10 cellular contexts compared by ENCODE assay signal in the genomic region with DNA sequence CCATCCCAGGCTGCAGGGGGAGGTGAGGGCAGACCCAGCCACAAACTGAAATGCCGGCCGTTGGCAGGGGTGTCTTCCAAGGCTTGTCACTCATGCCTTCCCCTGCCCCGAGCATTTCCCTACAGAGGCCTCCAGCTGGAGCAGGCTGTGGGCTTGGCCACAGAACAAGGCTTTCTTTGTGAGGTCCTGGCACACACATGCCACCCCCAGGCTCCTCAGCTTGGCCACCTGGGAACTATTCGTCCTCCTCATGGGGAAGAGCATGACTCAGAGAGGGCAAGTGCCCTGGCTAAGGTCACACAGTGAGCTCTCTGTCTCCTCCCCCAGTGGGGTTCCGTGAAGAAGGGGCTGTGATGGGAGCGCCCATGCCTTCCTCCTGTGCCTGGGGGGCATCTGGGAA. TPM values are rescaled to one million over a fixed set of nuclear protein-coding genes. Genes with fewer than 3 reads are reported as not detected.
DNase-seq lines count a peak whose midpoint lies in the region; ATAC-seq and TF ChIP-seq lines count a peak whose summit lies in the region.
"Had no signal": no experiment of that assay in that cellular context is flagged by ENCODE, and none has a peak within 500 bp of the region (broad histone marks: within the 10 kb centered on the region; RNA-seq: fewer than 3 reads in every experiment).

No MANE protein-coding gene starts in this region.

- intact Hi-C loops in prostate gland (cut with DNase I), result no loop called here

- no peak for ATAC-seq in GM19452 (IDR thresholded peaks at IDR 0.05; ENCODE audit: unreplicated experiment)

- H3K9me3 Mint-ChIP-seq in activated naive CD8-positive, alpha-beta T cell treated with anti-CD3 and anti-CD28 coated beads for 36 hours, result no peaks in the 10 kb centered on the region

- peak; percentile 78 for DNase-seq in ELR (ENCODE audit: low read depth)
- DNase-seq in SJCRH30, result peak; percentile 73 to 79
- DNase-seq in fibroblast of mammary gland (ENCODE audit: low read depth), result peak; percentile 49
- DNase-seq in prostate gland (ENCODE audit: low spot score), result peak; percentile 67
- DNase-seq in stimulated activated CD4-positive, alpha-beta T cell treated with anti-CD3 and anti-CD28 coated beads, Interleukin-4, amount 100 ng/mL, for 1 hour, result no peak
- no peak for DNase-seq in ecto neural progenitor cell (ENCODE audit: low spot score)
- DNase-seq in activated naive CD8-positive, alpha-beta T cell treated with anti-CD3 and anti-CD28 coated beads for 36 hours, result no peak
- DNase-seq: effector memory CD4-positive, alpha-beta T cell; SHP77 had no signal

- H3K4me1 ChIP-seq in SJCRH30 (peaks cover 25% of the 10 kb centered on the region), prostate gland (replicated peaks) (no peaks in the 10 kb centered on the region)

- peaks cover 27% of the 10 kb centered on the region for H3K4me1 Mint-ChIP-seq in activated naive CD8-positive, alpha-beta T cell treated with anti-CD3 and anti-CD28 coated beads for 36 hours

- H3K9me3 ChIP-seq in SJCRH30 (replicated peaks) (no peaks in the 10 kb centered on the region), prostate gland (no peaks in the 10 kb centered on the region)

- 40% methylated on average over 6 of the region's 6 CpGs for WGBS in prostate gland

- H3K36me3 ChIP-seq in SJCRH30 (no peaks in the 10 kb centered on the region), prostate gland (no peaks in the 10 kb centered on the region)

- no peaks in the 10 kb centered on the region for H3K27me3 Mint-ChIP-seq in activated naive CD8-positive, alpha-beta T cell treated with anti-CD3 and anti-CD28 coated beads for 36 hours

- no peak overlapping the region for H3K27ac ChIP-seq in SJCRH30
- H3K27ac ChIP-seq in prostate gland, result peak overlapping the region; percentile 55 to 63

- no peak overlapping the region for H3K4me3 Mint-ChIP-seq in activated naive CD8-positive, alpha-beta T cell treated with anti-CD3 and anti-CD28 coated beads for 36 hours

- no peak overlapping the region for H3K27ac Mint-ChIP-seq in activated naive CD8-positive, alpha-beta T cell treated with anti-CD3 and anti-CD28 coated beads for 36 hours

- H3K4me3 ChIP-seq in SJCRH30 (no peak overlapping the region), fibroblast of mammary gland (ENCODE audit: control insufficient read depth, low read depth, low read length) (no peak overlapping the region), prostate gland (no peak overlapping the region)

- TF ChIP-seq CTCF in fibroblast of mammary gland (conservative IDR thresholded peaks at IDR 0.05; ENCODE audit: control insufficient read depth, insufficient read depth, low read depth, low read length) (no peak), prostate gland (IDR thresholded peaks at IDR 0.05) (no peak)

- TF ChIP-seq POLR2A in prostate gland (IDR thresholded peaks at IDR 0.05), result no peak

- H3K36me3 Mint-ChIP-seq in activated naive CD8-positive, alpha-beta T cell treated with anti-CD3 and anti-CD28 coated beads for 36 hours, result no peaks in the 10 kb centered on the region

- H3K27me3 ChIP-seq in SJCRH30 (no peaks in the 10 kb centered on the region), prostate gland (replicated peaks; ENCODE audit: insufficient read depth) (no peaks in the 10 kb centered on the region)

RNA-seq across cellular contexts. Expression of gene ABCB9, which starts 21.7 kb away (rescaled TPM):
- 5.9 and 7.1 TPM in 2 replicates for total RNA-seq in SJCRH30 (2014; rRNA removed; shearing (Covaris generic))
- total RNA-seq in prostate gland, result 10 to 100 TPM in 1 of 2 donors, 1 to 10 TPM in 1; 8.2 to 50.0 TPM
- total RNA-seq in activated naive CD8-positive, alpha-beta T cell treated with anti-CD3 and anti-CD28 coated beads for 36 hours, result 1 to 10 TPM; 3.6 TPM

RNA-seq across cellular contexts. Expression of gene OGFOD2, which starts 30.5 kb away (rescaled TPM):
- 5.9 and 6.7 TPM in 2 replicates for total RNA-seq in SJCRH30 (2014; rRNA removed; shearing (Covaris generic))
- total RNA-seq in prostate gland, result 10 to 100 TPM; 26.3 to 27.6 TPM
- 10 to 100 TPM; 26.8 to 31.8 TPM for total RNA-seq in activated naive CD8-positive, alpha-beta T cell treated with anti-CD3 and anti-CD28 coated beads for 36 hours

RNA-seq across cellular contexts. Expression of gene ARL6IP4, which starts 35.9 kb away (rescaled TPM):
- total RNA-seq in SJCRH30 (2014; rRNA removed; shearing (Covaris generic)), result 135 and 144 TPM in 2 replicates
- total RNA-seq in prostate gland, result 100 to 1,000 TPM; 232 to 257 TPM
- 100 to 1,000 TPM; 165 to 168 TPM for total RNA-seq in activated naive CD8-positive, alpha-beta T cell treated with anti-CD3 and anti-CD28 coated beads for 36 hours

RNA-seq across cellular contexts. Expression of gene VPS37B, which starts 48.7 kb away (rescaled TPM):
- total RNA-seq in SJCRH30 (2014; rRNA removed; shearing (Covaris generic)), result 33.2 and 34.2 TPM in 2 replicates
- total RNA-seq in prostate gland, result 10 to 100 TPM; 37.6 to 67.7 TPM
- 10 to 100 TPM; 27.0 to 28.2 TPM for total RNA-seq in activated naive CD8-positive, alpha-beta T cell treated with anti-CD3 and anti-CD28 coated beads for 36 hours

Comparison
In these comparisons a context has a peak if more than half of its experiments do, and no peak if none do; other contexts are left out.
1. DNase-seq: peak in ELR (single experiment), SJCRH30 (2 of 2), fibroblast of mammary gland (single experiment) and prostate gland (single experiment); none in stimulated activated CD4-positive, alpha-beta T cell treated with anti-CD3 and anti-CD28 coated beads, Interleukin-4, amount 100 ng/mL, for 1 hour (single experiment), ecto neural progenitor cell (single experiment) and activated naive CD8-positive, alpha-beta T cell treated with anti-CD3 and anti-CD28 coated beads for 36 hours (single experiment).